Comparison of ENCODE assay signal across 12 cellular contexts in genomic region chr13:36766295-36766694, GRCh38. TPM values are rescaled to one million over a fixed set of nuclear protein-coding genes. Genes with fewer than 3 reads are reported as not detected.
DNase-seq lines count a peak whose midpoint lies in the region; ATAC-seq and TF ChIP-seq lines count a peak whose summit lies in the region.
"Had no signal": no experiment of that assay in that cellular context is flagged by ENCODE, and none has a peak within 500 bp of the region (broad histone marks: within the 10 kb centered on the region; RNA-seq: fewer than 3 reads in every experiment).

No MANE protein-coding gene starts in this region.

- POLR2A ChIA-PET in HCT116 (lab: Charles Lee) = no interaction called here
- POLR2A ChIA-PET in Caco-2 (lab: Charles Lee) = no interaction called here

- no peaks in the 10 kb centered on the region for H3K27me3 ChIP-seq in HCT116 (ENCODE audit: insufficient read depth, low read length)
- no peaks in the 10 kb centered on the region for H3K27me3 ChIP-seq in RWPE2 (ENCODE audit: insufficient read depth, poor library complexity, severe bottlenecking)
- no peaks in the 10 kb centered on the region for H3K27me3 ChIP-seq in smooth muscle cell (ENCODE audit: low read depth)
- no peaks in the 10 kb centered on the region; the same call in 1 of the 2 replicates for H3K27me3 ChIP-seq in Caco-2 (replicated peaks; ENCODE audit: control insufficient read depth, insufficient read depth, low read length)

- H2AFZ ChIP-seq in HCT116 (ENCODE audit: low read depth, low read length, poor library complexity, severe bottlenecking) = no peak overlapping the region
- no peak overlapping the region for H2AFZ ChIP-seq in smooth muscle cell (ENCODE audit: low read depth)

- ATAC-seq in HCT116 = peak; percentile 75
- peak; percentile 51; the same call in 2 of the 3 replicates for ATAC-seq in RWPE2 (ENCODE audit: low read depth)
- ATAC-seq in stimulated activated naive CD8-positive, alpha-beta T cell treated with anti-CD3 and anti-CD28 coated beads, Interleukin-15, Interleukin-2, amounts not matched to agents 100 U/mL and 50 U/mL, for 24 hours = no peak
- no peak for ATAC-seq in GM19395 (IDR thresholded peaks at IDR 0.05; ENCODE audit: unreplicated experiment)
- ATAC-seq in HG02973 (IDR thresholded peaks at IDR 0.05; ENCODE audit: unreplicated experiment) = no peak

- no peak overlapping the region for H3K27ac ChIP-seq in HCT116 (ENCODE audit: low read depth, low read length)
- H3K27ac ChIP-seq in RWPE2 (ENCODE audit: poor library complexity, severe bottlenecking) = no peak overlapping the region
- peak overlapping the region; percentile 5 for H3K27ac ChIP-seq in smooth muscle cell (ENCODE audit: low read depth)

- DNase-seq in HCT116 (ENCODE audit: low read depth, low spot score) = peak; percentile 13
- no peak for DNase-seq in RWPE2 (ENCODE audit: low spot score)
- DNase-seq in fibroblast of the aortic adventitia (ENCODE audit: low read depth) = peak; percentile 54
- no peak for DNase-seq in smooth muscle cell (lab: John Stamatoyannopoulos, UW; ENCODE audit: unreplicated experiment)
- DNase-seq in stimulated activated naive CD8-positive, alpha-beta T cell treated with anti-CD3 and anti-CD28 coated beads, Interleukin-15, Interleukin-2, amounts not matched to agents 100 U/mL and 50 U/mL, for 24 hours = no peak
- DNase-seq in Caco-2 = no peak
- DNase-seq: activated CD8-positive, alpha-beta memory T cell treated with anti-CD3 and anti-CD28 coated beads, Interleukin-2, amount 50 U/mL, for 4 hours; activated naive CD4-positive, alpha-beta T cell treated with anti-CD3 and anti-CD28 coated beads, Interleukin-2, amount 50 U/mL, for 16 hours; CD4-positive, alpha-beta memory T cell; occipital lobe had no signal

- peaks cover 21% of the 10 kb centered on the region for H3K9me3 Mint-ChIP-seq in Caco-2 (ENCODE audit: unreplicated experiment)

- no peaks in the 10 kb centered on the region for H3K36me3 Mint-ChIP-seq in Caco-2 (ENCODE audit: insufficient read depth, unreplicated experiment)
- H3K36me3 Mint-ChIP-seq: CD4-positive, alpha-beta memory T cell had no signal

- H3K9ac ChIP-seq in HCT116 (ENCODE audit: low read length) (no peak overlapping the region), smooth muscle cell (ENCODE audit: low read depth) (no peak overlapping the region)

- TF ChIP-seq CTCF in HCT116 (IDR thresholded peaks at IDR 0.05 in 2 of 3, conservative IDR thresholded peaks at IDR 0.05 in 1 of 3; ENCODE audit: borderline replicate concordance in 1 of 3, insufficient read depth in 1 of 3, low read depth in 2 of 3, low read length in 2 of 3) (no peak), RWPE2 (IDR thresholded peaks at IDR 0.05; ENCODE audit: poor library complexity, severe bottlenecking) (no peak), fibroblast of the aortic adventitia (IDR thresholded peaks at IDR 0.05; ENCODE audit: insufficient read depth, low read length) (no peak), smooth muscle cell (IDR thresholded peaks at IDR 0.05; ENCODE audit: borderline replicate concordance, insufficient read depth, poor library complexity, severe bottlenecking) (no peak), Caco-2 (IDR thresholded peaks at IDR 0.05; ENCODE audit: insufficient read depth in 1 of 2, low read depth in 1 of 2, low read length in 1 of 2, severe bottlenecking in 1 of 2, unreplicated experiment in 1 of 2) (no peak)

- H3K4me1 Mint-ChIP-seq in Caco-2 (ENCODE audit: low read depth, unreplicated experiment) = no peaks in the 10 kb centered on the region
- H3K4me1 Mint-ChIP-seq: CD4-positive, alpha-beta memory T cell had no signal

- TF ChIP-seq POLR2A in HCT116 (IDR thresholded peaks at IDR 0.05; ENCODE audit: borderline replicate concordance, extremely low read depth, insufficient read depth, insufficient read length) = no peak

- intact Hi-C loops in HCT116 (cut with micrococcal nuclease) = no loop called here
- intact Hi-C loops in Caco-2 (cut with micrococcal nuclease; ENCODE audit: unreplicated experiment) = no loop called here

- RAD21 ChIA-PET in HCT116 (lab: Charles Lee; ENCODE audit: low non-redundant PET in 1 of 2, low total read pairs in 2 of 2, uncharacterized antibody in 2 of 2, unreplicated experiment in 2 of 2) = no interaction called here

- H3K9me3 ChIP-seq in HCT116 (ENCODE audit: control insufficient read depth in 1 of 2, insufficient read depth in 1 of 2, low read depth in 1 of 2, low read length in 2 of 2) (peaks cover 3 to 4% of the 10 kb centered on the region in 2 experiments; a peak in 2 of 4 replicates), RWPE2 (ENCODE audit: severe bottlenecking) (no peaks in the 10 kb centered on the region), smooth muscle cell (replicated peaks; ENCODE audit: low read depth) (no peaks in the 10 kb centered on the region), Caco-2 (peaks cover 13% of the 10 kb centered on the region)

- peak overlapping the region; percentile 27; the same call in 1 of the 2 replicates for H3K4me2 ChIP-seq in HCT116 (ENCODE audit: low read length)
- no peak overlapping the region for H3K4me2 ChIP-seq in smooth muscle cell

- H3K36me3 ChIP-seq in HCT116 (ENCODE audit: control insufficient read depth in 1 of 2, insufficient read depth in 2 of 2, low read length in 2 of 2) = no peaks in the 10 kb centered on the region
- H3K36me3 ChIP-seq in RWPE2 (ENCODE audit: low read depth) = no peaks in the 10 kb centered on the region
- H3K36me3 ChIP-seq in smooth muscle cell (ENCODE audit: low read depth) = no peaks in the 10 kb centered on the region
- no peaks in the 10 kb centered on the region for H3K36me3 ChIP-seq in Caco-2 (ENCODE audit: control insufficient read depth, insufficient read depth, low read length)

- no peaks in the 10 kb centered on the region for H3F3A ChIP-seq in smooth muscle cell (ENCODE audit: low read depth)

- peaks cover 4 to 15% of the 10 kb centered on the region in 2 experiments for H3K4me1 ChIP-seq in HCT116 (ENCODE audit: control insufficient read depth in 1 of 2, insufficient read depth in 2 of 2, low read length in 2 of 2)
- peaks cover 5% of the 10 kb centered on the region for H3K4me1 ChIP-seq in RWPE2 (ENCODE audit: insufficient read depth, poor library complexity, severe bottlenecking)
- no peaks in the 10 kb centered on the region for H3K4me1 ChIP-seq in smooth muscle cell (ENCODE audit: low read depth)
- H3K4me1 ChIP-seq in Caco-2 = peaks cover 7% of the 10 kb centered on the region; the same call in 1 of the 2 replicates

- no peak overlapping the region for H3K4me3 Mint-ChIP-seq in Caco-2 (ENCODE audit: unreplicated experiment)
- H3K4me3 Mint-ChIP-seq: CD4-positive, alpha-beta memory T cell had no signal

- H3K4me3 ChIP-seq in HCT116 (replicated peaks in 1 of 2; ENCODE audit: low read depth in 1 of 2, low read length in 2 of 2) = no peak overlapping the region
- H3K4me3 ChIP-seq in RWPE2 (ENCODE audit: severe bottlenecking) = no peak overlapping the region
- no peak overlapping the region for H3K4me3 ChIP-seq in fibroblast of the aortic adventitia (ENCODE audit: low read depth, low read length)
- H3K4me3 ChIP-seq in smooth muscle cell = no peak overlapping the region
- H3K4me3 ChIP-seq in Caco-2 (ENCODE audit: low read depth, low read length) = no peak overlapping the region

- H3K79me2 ChIP-seq in HCT116 (ENCODE audit: insufficient read depth, low read length) = no peaks in the 10 kb centered on the region
- no peaks in the 10 kb centered on the region for H3K79me2 ChIP-seq in smooth muscle cell (ENCODE audit: low read depth)

- no peak for TF ChIP-seq RAD21 in HCT116 (IDR thresholded peaks at IDR 0.05; ENCODE audit: low read depth)

- no peak overlapping the region for H3K27ac Mint-ChIP-seq in Caco-2 (ENCODE audit: unreplicated experiment)
- H3K27ac Mint-ChIP-seq: CD4-positive, alpha-beta memory T cell had no signal

- H3K9me2 ChIP-seq in HCT116 (ENCODE audit: insufficient read depth) = no peaks in the 10 kb centered on the region

- no TSS peak for BruUV-seq in HCT116 (replicated peaks; lab: Mats Ljungman, UMichigan)
- no TSS peak for BruUV-seq in Caco-2 (replicated peaks; lab: Mats Ljungman, UMichigan)

- H4K20me1 ChIP-seq in HCT116 (ENCODE audit: insufficient read depth) (no peaks in the 10 kb centered on the region), smooth muscle cell (ENCODE audit: low read depth) (no peaks in the 10 kb centered on the region)

- CTCF ChIA-PET in HCT116 (lab: Charles Lee) (no interaction called here), Caco-2 (lab: Charles Lee) (no interaction called here)

- H3K27me3 Mint-ChIP-seq in Caco-2 (ENCODE audit: insufficient read depth, unreplicated experiment) = no peaks in the 10 kb centered on the region

TF ChIP-seq in HCT116, 20 proteins besides CTCF, POLR2A, EP300 and RAD21 (continues in another document):
- TF ChIP-seq, protein P1, sequence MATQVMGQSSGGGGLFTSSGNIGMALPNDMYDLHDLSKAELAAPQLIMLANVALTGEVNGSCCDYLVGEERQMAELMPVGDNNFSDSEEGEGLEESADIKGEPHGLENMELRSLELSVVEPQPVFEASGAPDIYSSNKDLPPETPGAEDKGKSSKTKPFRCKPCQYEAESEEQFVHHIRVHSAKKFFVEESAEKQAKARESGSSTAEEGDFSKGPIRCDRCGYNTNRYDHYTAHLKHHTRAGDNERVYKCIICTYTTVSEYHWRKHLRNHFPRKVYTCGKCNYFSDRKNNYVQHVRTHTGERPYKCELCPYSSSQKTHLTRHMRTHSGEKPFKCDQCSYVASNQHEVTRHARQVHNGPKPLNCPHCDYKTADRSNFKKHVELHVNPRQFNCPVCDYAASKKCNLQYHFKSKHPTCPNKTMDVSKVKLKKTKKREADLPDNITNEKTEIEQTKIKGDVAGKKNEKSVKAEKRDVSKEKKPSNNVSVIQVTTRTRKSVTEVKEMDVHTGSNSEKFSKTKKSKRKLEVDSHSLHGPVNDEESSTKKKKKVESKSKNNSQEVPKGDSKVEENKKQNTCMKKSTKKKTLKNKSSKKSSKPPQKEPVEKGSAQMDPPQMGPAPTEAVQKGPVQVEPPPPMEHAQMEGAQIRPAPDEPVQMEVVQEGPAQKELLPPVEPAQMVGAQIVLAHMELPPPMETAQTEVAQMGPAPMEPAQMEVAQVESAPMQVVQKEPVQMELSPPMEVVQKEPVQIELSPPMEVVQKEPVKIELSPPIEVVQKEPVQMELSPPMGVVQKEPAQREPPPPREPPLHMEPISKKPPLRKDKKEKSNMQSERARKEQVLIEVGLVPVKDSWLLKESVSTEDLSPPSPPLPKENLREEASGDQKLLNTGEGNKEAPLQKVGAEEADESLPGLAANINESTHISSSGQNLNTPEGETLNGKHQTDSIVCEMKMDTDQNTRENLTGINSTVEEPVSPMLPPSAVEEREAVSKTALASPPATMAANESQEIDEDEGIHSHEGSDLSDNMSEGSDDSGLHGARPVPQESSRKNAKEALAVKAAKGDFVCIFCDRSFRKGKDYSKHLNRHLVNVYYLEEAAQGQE (IDR thresholded peaks at IDR 0.05; ENCODE audit: low read depth) = no peak
- TF ChIP-seq, protein P2, sequence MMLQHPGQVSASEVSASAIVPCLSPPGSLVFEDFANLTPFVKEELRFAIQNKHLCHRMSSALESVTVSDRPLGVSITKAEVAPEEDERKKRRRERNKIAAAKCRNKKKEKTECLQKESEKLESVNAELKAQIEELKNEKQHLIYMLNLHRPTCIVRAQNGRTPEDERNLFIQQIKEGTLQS (IDR thresholded peaks at IDR 0.05) = no peak

RNA-seq across cellular contexts. Expression of gene RFXAP, which starts 52.7 kb away (rescaled TPM):
- total RNA-seq in HCT116 (2021; ENCODE audit: unreplicated experiment) (4.4 TPM), fibroblast of the aortic adventitia (ENCODE audit: low replicate concordance) (3.7 and 3.8 TPM in 2 replicates), smooth muscle cell (0.81 and 1.3 TPM in 2 replicates), Caco-2 (2022) (8.7 and 11.5 TPM in 2 replicates)
- polyA plus RNA-seq in HCT116 (2012) = 1.8 and 2.4 TPM in 2 replicates
- polyA plus RNA-seq in smooth muscle cell = 1.7 and 2.9 TPM in 2 replicates

Comparison
In these comparisons a context has a peak if more than half of its experiments do, and no peak if none do; other contexts are left out.
1. ATAC-seq: peak in HCT116 (single experiment) and RWPE2 (single experiment); none in stimulated activated naive CD8-positive, alpha-beta T cell treated with anti-CD3 and anti-CD28 coated beads, Interleukin-15, Interleukin-2, amounts not matched to agents 100 U/mL and 50 U/mL, for 24 hours (single experiment), GM19395 (single experiment) and HG02973 (single experiment).
2. DNase-seq: peak in HCT116 (single experiment) and fibroblast of the aortic adventitia (single experiment); none in RWPE2 (single experiment), smooth muscle cell (single experiment), stimulated activated naive CD8-positive, alpha-beta T cell treated with anti-CD3 and anti-CD28 coated beads, Interleukin-15, Interleukin-2, amounts not matched to agents 100 U/mL and 50 U/mL, for 24 hours (single experiment) and Caco-2 (0 of 2).